ENCODE assay signal across 24 cellular contexts in genomic region chr15:49751191-49751590, GRCh38.
"Had no signal": no experiment of that assay in that cellular context is flagged by ENCODE, and none has a peak within 500 bp of the region (broad histone marks: within the 10 kb centered on the region; RNA-seq: fewer than 3 reads in every experiment).

No MANE protein-coding gene starts in this region.

- DNase-seq: activated B cell treated with CpG ODN at 0.5 μM for 24 hours; activated CD4-positive, alpha-beta T cell treated with anti-CD3 and anti-CD28 coated beads for 1 hour; activated CD4-positive, alpha-beta T cell treated with anti-CD3 and anti-CD28 coated beads, Interleukin-2, amount 10 ng/mL, durations not matched to agents 24 days and 14 days; activated CD4-positive, alpha-beta T cell treated with anti-CD3 and anti-CD28 coated beads, Interleukin-2, amount 50 U/mL, for 48 hours; activated CD8-positive, alpha-beta memory T cell treated with anti-CD3 and anti-CD28 coated beads, Interleukin-2, amount 10 ng/mL, durations not matched to agents 7 days and 5 days; activated effector memory CD4-positive, alpha-beta T cell treated with anti-CD3 and anti-CD28 coated beads, Interleukin-2, amount 50 U/mL, for 16 hours; activated naive CD4-positive, alpha-beta T cell treated with Interleukin-2 at 50 U/mL for 16 hours; activated T-cell treated with anti-CD3 and anti-CD28 coated beads, Interleukin-2, amount 50 U/mL, for 4 hours; MG63; MV-4-11; NCI-H1092 treated with DMSO at 0.1 percent for 48 hours; NCI-H1417 treated with DMSO at 0.1 percent for 48 hours; NCI-H1694; NCI-H2029; NCI-H2107; NCI-H2171 treated with DMSO at 0.1 percent for 48 hours; NCI-H226; NCI-H526 treated with DMSO at 0.1 percent for 48 hours; NCI-H82; Peyer's patch; SHP77 treated with DMSO at 0.1 percent for 48 hours had no signal

- H3K27me3 ChIP-seq: MG63, Peyer's patch had no signal

- H3K9me3 ChIP-seq: Peyer's patch had no signal

- H3K36me3 ChIP-seq: MG63, Peyer's patch had no signal

- H3K27ac ChIP-seq: Peyer's patch, RWPE1 had no signal

- ATAC-seq: activated CD8-positive, alpha-beta memory T cell treated with anti-CD3 and anti-CD28 coated beads, Interleukin-2, amount 10 ng/mL, durations not matched to agents 7 days and 5 days; activated naive CD4-positive, alpha-beta T cell treated with anti-CD3 and anti-CD28 coated beads, Interleukin-2, amount 50 U/mL, for 72 hours; activated T-cell treated with anti-CD3 and anti-CD28 coated beads, Interleukin-2, amount 50 U/mL, for 4 hours had no signal

- H3K4me3 ChIP-seq: MG63, Peyer's patch had no signal

- FAIRE-seq: TTC549 had no signal

- H3K4me1 ChIP-seq: Peyer's patch had no signal
